15 cellular contexts compared by ENCODE assay signal in the genomic region with DNA sequence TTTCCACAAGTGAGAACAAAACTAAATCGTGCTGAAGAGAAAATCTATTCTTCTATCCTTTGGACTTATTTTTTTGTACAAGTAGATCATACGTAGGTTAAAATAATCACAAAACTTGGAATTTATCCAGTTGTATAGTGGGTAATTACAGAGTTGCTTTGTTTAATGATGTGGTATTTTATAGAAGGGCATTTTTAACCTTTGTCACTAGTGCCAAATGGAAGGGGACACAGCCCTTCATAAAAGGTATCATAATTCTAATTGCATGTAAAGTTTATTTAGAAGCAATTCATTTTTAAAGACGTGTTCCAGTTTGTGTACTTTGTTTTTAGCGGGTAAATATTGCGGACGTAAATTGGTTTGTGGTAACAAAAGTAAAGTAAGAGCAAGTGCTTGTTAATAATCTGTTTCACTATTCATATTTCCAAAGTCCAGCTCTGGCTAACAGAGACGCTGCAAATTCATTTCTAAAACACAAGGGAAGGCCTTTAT.
"Had no signal": no experiment of that assay in that cellular context is flagged by ENCODE, and none has a peak within 500 bp of the region (broad histone marks: within the 10 kb centered on the region; RNA-seq: fewer than 3 reads in every experiment).

No MANE protein-coding gene starts in this region.

- H3K9me3 ChIP-seq: colonic mucosa, ovary had no signal

- DNase-seq: activated CD4-positive, alpha-beta T cell treated with anti-CD3 and anti-CD28 coated beads, Interleukin-2, amount 10 ng/mL, durations not matched to agents 7 days and 5 days; activated CD4-positive, CD25-positive, alpha-beta regulatory T cell; activated CD8-positive, alpha-beta memory T cell treated with anti-CD3 and anti-CD28 coated beads, Interleukin-2, amount 50 U/mL, for 48 hours; activated gamma-delta T cell treated with Interleukin-2 at 50 U/mL for 16 hours; activated naive CD8-positive, alpha-beta T cell treated with anti-CD3 and anti-CD28 coated beads for 36 hours; central memory CD4-positive, alpha-beta T cell; colonic mucosa; kidney; left ventricle myocardium inferior; naive thymus-derived CD4-positive, alpha-beta T cell; ovary; stimulated activated CD4-positive, alpha-beta T cell treated with anti-CD3 and anti-CD28 coated beads, Interleukin-12 subunit alpha, Interleukin-12 subunit beta, amount 100 ng/mL, for 4 hours; stimulated activated CD4-positive, alpha-beta T cell treated with anti-CD3 and anti-CD28 coated beads, Interleukin-2, amount 100 ng/mL, for 24 hours had no signal

- H3K4me1 ChIP-seq: left ventricle myocardium inferior had no signal

- H3K27me3 ChIP-seq: colonic mucosa, ovary had no signal

- H3K27ac ChIP-seq: colonic mucosa, left ventricle myocardium inferior, ovary had no signal

- FAIRE-seq: kidney had no signal

- H3K36me3 ChIP-seq: colonic mucosa, left ventricle myocardium inferior, ovary had no signal

- H3K4me3 ChIP-seq: colonic mucosa, left ventricle myocardium inferior, ovary had no signal

- ATAC-seq: esophagus mucosa; naive thymus-derived CD4-positive, alpha-beta T cell; sciatic nerve had no signal
